In genomic region chr5:76482961-76483360, GRCh38 we compare ENCODE assay signal across 23 cellular contexts.
DNase-seq lines count a peak whose midpoint lies in the region; ATAC-seq and TF ChIP-seq lines count a peak whose summit lies in the region.
"Had no signal": no experiment of that assay in that cellular context is flagged by ENCODE, and none has a peak within 500 bp of the region (broad histone marks: within the 10 kb centered on the region; RNA-seq: fewer than 3 reads in every experiment).

No MANE protein-coding gene starts in this region.

- 0 out of 2 replicates have a peak overlapping the region, but pooled peaks have one; percentile 14 for H3K27ac ChIP-seq in GM23338 (ENCODE audit: low read depth)
- H3K27ac ChIP-seq: A549, SK-N-MC had no signal

- no peaks in the 10 kb centered on the region for H3K27me3 ChIP-seq in GM23338 (ENCODE audit: insufficient read depth)

- H3K36me3 Mint-ChIP-seq in GM23338 (ENCODE audit: low read depth) (no peaks in the 10 kb centered on the region), immature natural killer cell (no peaks in the 10 kb centered on the region)
- no peaks in the 10 kb centered on the region for H3K36me3 Mint-ChIP-seq in stimulated activated effector memory CD8-positive, alpha-beta T cell treated with anti-CD3 and anti-CD28 coated beads, Interleukin-12 subunit alpha, Interleukin-12 subunit beta, amount 100 ng/mL, for 72 hours
- H3K36me3 Mint-ChIP-seq in activated naive CD8-positive, alpha-beta T cell treated with anti-CD3 and anti-CD28 coated beads for 36 hours: no peaks in the 10 kb centered on the region

- DNase-seq in GM23338 (ENCODE audit: low spot score) (no peak), NCI-H748 (lab: John Stamatoyannopoulos, UW; ENCODE audit: unreplicated experiment) (peak; percentile 74), immature natural killer cell (no peak), NCI-H82 treated with DMSO at 0.1 percent for 48 hours (lab: John Stamatoyannopoulos, UW; ENCODE audit: unreplicated experiment) (no peak), cerebellar cortex (ENCODE audit: low spot score) (no peak)
- DNase-seq in stimulated activated effector memory CD8-positive, alpha-beta T cell treated with anti-CD3 and anti-CD28 coated beads, Interleukin-12 subunit alpha, Interleukin-12 subunit beta, amount 100 ng/mL, for 72 hours (ENCODE audit: low spot score in 2 of 2): no peak
- DNase-seq in activated naive CD8-positive, alpha-beta T cell treated with anti-CD3 and anti-CD28 coated beads for 36 hours: no peak
- DNase-seq: C1 segment of cervical spinal cord; CD4-positive, alpha-beta memory T cell; COR-L47; DMS53; GOT3; HCEC 1CT; IMR-90; KG1; MM.1S; NCI-H1694; NCI-H2029 treated with DMSO at 0.1 percent for 48 hours; NCI-H446 treated with DMSO at 0.1 percent for 48 hours; NCI-H69; SIG-M5 had no signal

- H3K4me3 ChIP-seq in GM23338: no peak overlapping the region
- H3K4me3 ChIP-seq: A549, SK-N-MC had no signal

- H3K9me3 Mint-ChIP-seq in GM23338: no peaks in the 10 kb centered on the region
- no peaks in the 10 kb centered on the region for H3K9me3 Mint-ChIP-seq in immature natural killer cell
- no peaks in the 10 kb centered on the region for H3K9me3 Mint-ChIP-seq in stimulated activated effector memory CD8-positive, alpha-beta T cell treated with anti-CD3 and anti-CD28 coated beads, Interleukin-12 subunit alpha, Interleukin-12 subunit beta, amount 100 ng/mL, for 72 hours
- H3K9me3 Mint-ChIP-seq in activated naive CD8-positive, alpha-beta T cell treated with anti-CD3 and anti-CD28 coated beads for 36 hours: no peaks in the 10 kb centered on the region
- H3K9me3 Mint-ChIP-seq: CD4-positive, alpha-beta memory T cell had no signal

- peaks cover 5% of the 10 kb centered on the region for H3K27me3 Mint-ChIP-seq in GM23338 (ENCODE audit: insufficient read depth, low read depth, poor library complexity)
- no peaks in the 10 kb centered on the region for H3K27me3 Mint-ChIP-seq in immature natural killer cell (ENCODE audit: low read depth in 3 of 3)
- no peaks in the 10 kb centered on the region for H3K27me3 Mint-ChIP-seq in activated naive CD8-positive, alpha-beta T cell treated with anti-CD3 and anti-CD28 coated beads for 36 hours
- H3K27me3 Mint-ChIP-seq: CD4-positive, alpha-beta memory T cell had no signal

- H4K20me1 ChIP-seq in GM23338 (replicated peaks; ENCODE audit: insufficient read depth): no peaks in the 10 kb centered on the region

- no peaks in the 10 kb centered on the region for H3K9me2 ChIP-seq in GM23338 (ENCODE audit: insufficient read depth)

- peaks cover 66% of the 10 kb centered on the region for H3K4me1 Mint-ChIP-seq in GM23338
- H3K4me1 Mint-ChIP-seq in immature natural killer cell: peaks cover 80 to 88% of the 10 kb centered on the region in 2 donors
- peaks cover 49% of the 10 kb centered on the region for H3K4me1 Mint-ChIP-seq in stimulated activated effector memory CD8-positive, alpha-beta T cell treated with anti-CD3 and anti-CD28 coated beads, Interleukin-12 subunit alpha, Interleukin-12 subunit beta, amount 100 ng/mL, for 72 hours
- H3K4me1 Mint-ChIP-seq in activated naive CD8-positive, alpha-beta T cell treated with anti-CD3 and anti-CD28 coated beads for 36 hours: peaks cover 26% of the 10 kb centered on the region

- no peak for TF ChIP-seq CTCF in GM23338 (conservative IDR thresholded peaks at IDR 0.05; ENCODE audit: low read depth in 2 of 2)

- no peak for ATAC-seq in GM23338
- no peak for ATAC-seq in stimulated activated effector memory CD8-positive, alpha-beta T cell treated with anti-CD3 and anti-CD28 coated beads, Interleukin-12 subunit alpha, Interleukin-12 subunit beta, amount 100 ng/mL, for 72 hours

- H3K36me3 ChIP-seq in GM23338 (ENCODE audit: insufficient read depth): no peaks in the 10 kb centered on the region

- no peak overlapping the region for H3K4me3 Mint-ChIP-seq in GM23338
- no peak overlapping the region for H3K4me3 Mint-ChIP-seq in immature natural killer cell
- no peak overlapping the region for H3K4me3 Mint-ChIP-seq in stimulated activated effector memory CD8-positive, alpha-beta T cell treated with anti-CD3 and anti-CD28 coated beads, Interleukin-12 subunit alpha, Interleukin-12 subunit beta, amount 100 ng/mL, for 72 hours
- H3K4me3 Mint-ChIP-seq in activated naive CD8-positive, alpha-beta T cell treated with anti-CD3 and anti-CD28 coated beads for 36 hours: no peak overlapping the region

- peaks cover 18% of the 10 kb centered on the region for H3K79me2 ChIP-seq in GM23338 (replicated peaks; ENCODE audit: insufficient read depth)

- H2AFZ ChIP-seq in GM23338: no peak overlapping the region

- H3K27ac Mint-ChIP-seq in GM23338 (no peak overlapping the region), immature natural killer cell (peak overlapping the region in 5 of 6 donors; percentile 18 to 59 (median 45))
- peak overlapping the region; percentile 23 for H3K27ac Mint-ChIP-seq in stimulated activated effector memory CD8-positive, alpha-beta T cell treated with anti-CD3 and anti-CD28 coated beads, Interleukin-12 subunit alpha, Interleukin-12 subunit beta, amount 100 ng/mL, for 72 hours
- H3K27ac Mint-ChIP-seq in activated naive CD8-positive, alpha-beta T cell treated with anti-CD3 and anti-CD28 coated beads for 36 hours: no peak overlapping the region

- H3K4me1 ChIP-seq in GM23338 (ENCODE audit: insufficient read depth): peaks cover 69% of the 10 kb centered on the region

- H3F3A ChIP-seq in GM23338 (replicated peaks; ENCODE audit: low read depth): no peaks in the 10 kb centered on the region

- H3K4me2 ChIP-seq in GM23338: peak overlapping the region; percentile 42
- H3K4me2 ChIP-seq: A549 had no signal

TF ChIP-seq in GM23338, 12 proteins besides CTCF, POLR2A, EP300 and RAD21 (continues in another document):
- TF ChIP-seq EZH2 (IDR thresholded peaks at IDR 0.05; ENCODE audit: low read depth, unreplicated experiment) (no peak), NANOG (IDR thresholded peaks at IDR 0.05; ENCODE audit: borderline replicate concordance) (no peak), POLR2AphosphoS5 (IDR thresholded peaks at IDR 0.05; ENCODE audit: low read depth) (no peak), EZH2phosphoT487 (IDR thresholded peaks at IDR 0.05; ENCODE audit: unreplicated experiment) (no peak), ZNF331 (CRISPR knock-in tag; IDR thresholded peaks at IDR 0.05; ENCODE audit: low read depth) (no peak), JUNB (IDR thresholded peaks at IDR 0.05; ENCODE audit: unreplicated experiment) (no peak), CREB1 (CRISPR knock-in tag; IDR thresholded peaks at IDR 0.05; ENCODE audit: low read depth) (no peak), ZNF462 (CRISPR knock-in tag; IDR thresholded peaks at IDR 0.05) (no peak)

Comparison
In these comparisons a context has a peak if more than half of its experiments do, and no peak if none do; other contexts are left out.
1. H3K27ac Mint-ChIP-seq: peak in immature natural killer cell (5 of 6) and stimulated activated effector memory CD8-positive, alpha-beta T cell treated with anti-CD3 and anti-CD28 coated beads, Interleukin-12 subunit alpha, Interleukin-12 subunit beta, amount 100 ng/mL, for 72 hours (single experiment); none in GM23338 (single experiment) and activated naive CD8-positive, alpha-beta T cell treated with anti-CD3 and anti-CD28 coated beads for 36 hours (single experiment).